13 cellular contexts compared by ENCODE assay signal in genomic region chr5:128749584-128749983, GRCh38.
DNase-seq lines count a peak whose midpoint lies in the region; ATAC-seq and TF ChIP-seq lines count a peak whose summit lies in the region.
"Had no signal": no experiment of that assay in that cellular context is flagged by ENCODE, and none has a peak within 500 bp of the region (broad histone marks: within the 10 kb centered on the region; RNA-seq: fewer than 3 reads in every experiment).

No MANE protein-coding gene starts in this region.

- DNase-seq in left ventricle myocardium superior = no peak
- no peak for DNase-seq in left cardiac atrium
- peak; percentile 45 for DNase-seq in fibroblast of peridontal ligament (ENCODE audit: extremely low read depth)
- DNase-seq in neuronal stem cell (ENCODE audit: low spot score) = no peak
- no peak for DNase-seq in vagina (ENCODE audit: extremely low spot score in 2 of 2)
- DNase-seq in activated gamma-delta T cell treated with Interleukin-2 at 50 U/mL for 16 hours = no peak
- DNase-seq in activated CD4-positive, alpha-beta T cell treated with anti-CD3 and anti-CD28 coated beads for 1 hour = no peak
- DNase-seq in NCI-H774 (lab: John Stamatoyannopoulos, UW) = no peak
- DNase-seq: DMS79, NCI-H1092 treated with DMSO at 0.1 percent for 48 hours, NCI-H187 had no signal

- ATAC-seq in left ventricle myocardium superior (peak; percentile 19), left cardiac atrium (no peak)

- TF ChIP-seq CTCF in vagina (IDR thresholded peaks at IDR 0.05) = no peak

- no peaks in the 10 kb centered on the region for H3K27me3 ChIP-seq in neuronal stem cell (ENCODE audit: control insufficient read depth in 3 of 3, insufficient read depth in 3 of 3, low read depth in 1 of 3, low read length in 3 of 3)
- H3K27me3 ChIP-seq in vagina = no peaks in the 10 kb centered on the region

- H2BK120ac ChIP-seq in neuronal stem cell (ENCODE audit: low read depth, low read length) = no peak overlapping the region

- H3K4me3 ChIP-seq in neuronal stem cell (ENCODE audit: low read length in 2 of 2) (no peak overlapping the region), vagina (no peak overlapping the region)

- H2AFZ ChIP-seq in neuronal stem cell (ENCODE audit: low read length) = peak overlapping the region; percentile 44

- no CpG with 5 or more reads among the region's 5 CpGs for WGBS in neuronal stem cell (ENCODE audit: extremely low coverage in 2 of 2, insufficient read length in 2 of 2, insufficient replicate concordance in 1 of 2), 2 donors

- H3K36me3 ChIP-seq in neuronal stem cell (replicated peaks in 1 of 2; ENCODE audit: control insufficient read depth in 2 of 2, insufficient read depth in 2 of 2, low read length in 2 of 2) (no peaks in the 10 kb centered on the region), vagina (no peaks in the 10 kb centered on the region)

- intact Hi-C loops in left ventricle myocardium superior (cut with micrococcal nuclease) = no loop called here
- intact Hi-C loops in left cardiac atrium (cut with DNase I) = no loop called here
- intact Hi-C loops in vagina (cut with DNase I) = no loop called here

- no peak for TF ChIP-seq POLR2A in vagina (IDR thresholded peaks at IDR 0.05)

- no peak overlapping the region for H3K4me2 ChIP-seq in neuronal stem cell (ENCODE audit: insufficient read depth, low read length, poor library complexity, severe bottlenecking)
- H3K4me2 ChIP-seq: KMS-11 had no signal

- no peaks in the 10 kb centered on the region for H3K4me1 ChIP-seq in neuronal stem cell (ENCODE audit: control insufficient read depth in 2 of 2, insufficient read depth in 1 of 2, low read depth in 1 of 2, low read length in 2 of 2)
- no peaks in the 10 kb centered on the region for H3K4me1 ChIP-seq in vagina

- H3K27ac ChIP-seq in neuronal stem cell (replicated peaks; ENCODE audit: low read length) (no peak overlapping the region), vagina (no peak overlapping the region)
- H3K27ac ChIP-seq: HL-60, KMS-11 had no signal

- no peak overlapping the region for H3K18ac ChIP-seq in neuronal stem cell (ENCODE audit: low read length)

- H3K9ac ChIP-seq in neuronal stem cell (ENCODE audit: low read depth, low read length, poor library complexity) = no peak overlapping the region
- H3K9ac ChIP-seq: KMS-11 had no signal

- H3K4ac ChIP-seq in neuronal stem cell (ENCODE audit: low read length) = no peak overlapping the region

- no peak overlapping the region for H3K14ac ChIP-seq in neuronal stem cell (ENCODE audit: low read length)

- H2AK5ac ChIP-seq in neuronal stem cell (ENCODE audit: low read depth, low read length) = no peak overlapping the region

- H4K91ac ChIP-seq in neuronal stem cell (ENCODE audit: low read depth, low read length, poor library complexity) = no peak overlapping the region

- H2BK15ac ChIP-seq in neuronal stem cell (ENCODE audit: low read length) = no peak overlapping the region

- no peak overlapping the region for H3K23ac ChIP-seq in neuronal stem cell (ENCODE audit: low read depth, low read length, poor library complexity)

- H3K9me3 ChIP-seq in neuronal stem cell (replicated peaks in 1 of 2; ENCODE audit: control insufficient read depth in 2 of 2, insufficient read depth in 1 of 2, low read depth in 1 of 2, low read length in 2 of 2) (no peaks in the 10 kb centered on the region), vagina (no peaks in the 10 kb centered on the region)

- no peak overlapping the region for H4K8ac ChIP-seq in neuronal stem cell (ENCODE audit: low read depth, low read length)

- H2BK5ac ChIP-seq in neuronal stem cell (ENCODE audit: low read length) = no peak overlapping the region

- no peak overlapping the region for H2BK12ac ChIP-seq in neuronal stem cell (ENCODE audit: low read length)

- no peaks in the 10 kb centered on the region for H3K79me1 ChIP-seq in neuronal stem cell (ENCODE audit: low read depth, low read length)
